Comparison of ENCODE assay signal across 8 cellular contexts in genomic region chr20:47501483-47502270, GRCh38. TPM values are rescaled to one million over a fixed set of nuclear protein-coding genes. Genes with fewer than 3 reads are reported as not detected.
DNase-seq lines count a peak whose midpoint lies in the region; ATAC-seq and TF ChIP-seq lines count a peak whose summit lies in the region.

Gene NCOA3, plus strand, starts transcription at chr20:47501887. Its CDS starts 120,361 bp downstream, at chr20:47622248.

- peak within 1 kb of the TSS; percentile 72 for H2AFZ ChIP-seq in osteoblast (ENCODE audit: low read length)

- 0 to 2% methylated on average over 27 to 48 of the region's 74 CpGs for WGBS in testis, 2 donors

- no peaks in the 10 kb centered on the region for H3K9me3 ChIP-seq in osteoblast (ENCODE audit: low read depth, low read length)
- H3K9me3 ChIP-seq in testis = no peaks in the 10 kb centered on the region

- H3K4me3 Mint-ChIP-seq in HFFc6 (peak within 1 kb of the TSS; percentile 97), glutamatergic neuron (ENCODE audit: unreplicated experiment) (peak within 1 kb of the TSS; percentile 99)
- peak within 1 kb of the TSS; percentile 93 for H3K4me3 Mint-ChIP-seq in activated naive CD4-positive, alpha-beta T cell treated with anti-CD3 and anti-CD28 coated beads, Interleukin-2, amount 50 U/mL, for 24 hours

- H3K27ac Mint-ChIP-seq in HFFc6 (peak within 1 kb of the TSS; percentile 95), glutamatergic neuron (ENCODE audit: unreplicated experiment) (peak within 1 kb of the TSS; percentile 88)
- H3K27ac Mint-ChIP-seq in activated naive CD4-positive, alpha-beta T cell treated with anti-CD3 and anti-CD28 coated beads, Interleukin-2, amount 50 U/mL, for 24 hours = peak within 1 kb of the TSS; percentile 99

- peaks cover 9% of the 10 kb centered on the region for H3K4me1 ChIP-seq in osteoblast (ENCODE audit: insufficient read depth, low read length)
- peaks cover 16% of the 10 kb centered on the region for H3K4me1 ChIP-seq in testis

- H3K79me2 ChIP-seq in osteoblast (ENCODE audit: insufficient read depth, low read length) = peaks cover 43% of the 10 kb centered on the region

- intact Hi-C loops in testis (cut with DNase I; ENCODE audit: low total_unique reads) = no loop called here

- H3K9me3 Mint-ChIP-seq in HFFc6 = no peaks in the 10 kb centered on the region
- H3K9me3 Mint-ChIP-seq in activated naive CD4-positive, alpha-beta T cell treated with anti-CD3 and anti-CD28 coated beads, Interleukin-2, amount 50 U/mL, for 24 hours = no peaks in the 10 kb centered on the region
- no peaks in the 10 kb centered on the region for H3K9me3 Mint-ChIP-seq in glutamatergic neuron (ENCODE audit: unreplicated experiment)

- peaks cover 2% of the 10 kb centered on the region; the same call in 1 of the 2 replicates for H3K27me3 Mint-ChIP-seq in HFFc6 (ENCODE audit: insufficient read depth)
- no peaks in the 10 kb centered on the region for H3K27me3 Mint-ChIP-seq in activated naive CD4-positive, alpha-beta T cell treated with anti-CD3 and anti-CD28 coated beads, Interleukin-2, amount 50 U/mL, for 24 hours
- H3K27me3 Mint-ChIP-seq in glutamatergic neuron (ENCODE audit: unreplicated experiment) = peaks cover 3% of the 10 kb centered on the region

- DNase-seq in HFFc6 (peak; percentile 94), NCI-H1092 treated with DMSO at 0.1 percent for 48 hours (lab: John Stamatoyannopoulos, UW) (peak; percentile 95), glutamatergic neuron (peak; percentile 99), osteoblast (ENCODE audit: insufficient read length, low spot score, missing footprints) (peak; percentile 96), testis (peak; percentile 98)

- H3K36me3 ChIP-seq in osteoblast (ENCODE audit: insufficient read depth, low read length) = no peaks in the 10 kb centered on the region
- no peaks in the 10 kb centered on the region for H3K36me3 ChIP-seq in testis (ENCODE audit: low read depth, missing control alignments)

- TF ChIP-seq CTCF in HFFc6 (IDR thresholded peaks at IDR 0.05) (peak; percentile 77), glutamatergic neuron (IDR thresholded peaks at IDR 0.05; ENCODE audit: partially characterized antibody, unreplicated experiment) (peak; percentile 64), osteoblast (IDR thresholded peaks at IDR 0.05; ENCODE audit: extremely low read depth, low read depth, low read length) (peak; percentile 17), testis (IDR thresholded peaks at IDR 0.05) (peak; percentile 46 to 83 (median 62))

- H3K36me3 Mint-ChIP-seq in HFFc6 (ENCODE audit: low read depth) (peaks cover 6% of the 10 kb centered on the region), glutamatergic neuron (ENCODE audit: unreplicated experiment) (no peaks in the 10 kb centered on the region)
- H3K36me3 Mint-ChIP-seq in activated naive CD4-positive, alpha-beta T cell treated with anti-CD3 and anti-CD28 coated beads, Interleukin-2, amount 50 U/mL, for 24 hours = peaks cover 4% of the 10 kb centered on the region

- peak within 1 kb of the TSS; percentile 91 for H3K4me2 ChIP-seq in osteoblast (ENCODE audit: insufficient read depth, low read length)

- H3K4me1 Mint-ChIP-seq in HFFc6 (ENCODE audit: low read depth) (peaks cover 43% of the 10 kb centered on the region), glutamatergic neuron (ENCODE audit: low read depth, unreplicated experiment) (peaks cover 16% of the 10 kb centered on the region)
- H3K4me1 Mint-ChIP-seq in activated naive CD4-positive, alpha-beta T cell treated with anti-CD3 and anti-CD28 coated beads, Interleukin-2, amount 50 U/mL, for 24 hours = peaks cover 46% of the 10 kb centered on the region

- H3K27ac ChIP-seq in osteoblast (ENCODE audit: low read depth, low read length) = peak within 1 kb of the TSS; percentile 33
- peak within 1 kb of the TSS; percentile 95 for H3K27ac ChIP-seq in testis

- H4K20me1 ChIP-seq in osteoblast (ENCODE audit: insufficient read depth, low read length) = peaks cover 21% of the 10 kb centered on the region

- TF ChIP-seq POLR2A in testis (IDR thresholded peaks at IDR 0.05) = peak; percentile 15

- ATAC-seq in SK-N-SH treated with all-trans-retinoic acid at 6 μM for 48 hours = peak; percentile 96

- peak within 1 kb of the TSS; percentile 99 for H3K4me3 ChIP-seq in GM08714 (ENCODE audit: low read length)
- H3K4me3 ChIP-seq in osteoblast (ENCODE audit: insufficient read depth, low read length) = peak within 1 kb of the TSS; percentile 95
- peak within 1 kb of the TSS; percentile 95 to 98 for H3K4me3 ChIP-seq in testis

- H3K27me3 ChIP-seq in osteoblast (ENCODE audit: insufficient read depth, low read length) = no peaks in the 10 kb centered on the region
- H3K27me3 ChIP-seq in testis = no peaks in the 10 kb centered on the region

TF ChIP-seq in SK-N-SH treated with all-trans-retinoic acid at 6 μM for 48 hours, 23 proteins besides CTCF, POLR2A, EP300 and RAD21 (continues in another document):
- TF ChIP-seq OSR1 (CRISPR knock-in tag; IDR thresholded peaks at IDR 0.05) (no peak), ZC3H10 (CRISPR knock-in tag; IDR thresholded peaks at IDR 0.05) (no peak), ZNF565 (CRISPR knock-in tag; conservative IDR thresholded peaks at IDR 0.05; ENCODE audit: low read depth) (no peak), PATZ1 (CRISPR knock-in tag; IDR thresholded peaks at IDR 0.05; ENCODE audit: borderline replicate concordance) (no peak), GLIS3 (CRISPR knock-in tag; IDR thresholded peaks at IDR 0.05) (peak; percentile 60; the same call in 1 of the 2 replicates), ESRRG (CRISPR knock-in tag; IDR thresholded peaks at IDR 0.05) (no peak), TCF4 (CRISPR knock-in tag; IDR thresholded peaks at IDR 0.05; ENCODE audit: borderline replicate concordance) (no peak), BACH2 (CRISPR knock-in tag; IDR thresholded peaks at IDR 0.05; ENCODE audit: borderline replicate concordance) (no peak), ISL1 (CRISPR knock-in tag; IDR thresholded peaks at IDR 0.05) (no peak), ARNTL (CRISPR knock-in tag; IDR thresholded peaks at IDR 0.05; ENCODE audit: borderline replicate concordance, low read depth) (no peak), RARB (CRISPR knock-in tag; IDR thresholded peaks at IDR 0.05) (no peak), PPARA (CRISPR knock-in tag; IDR thresholded peaks at IDR 0.05; ENCODE audit: borderline replicate concordance) (no peak), CSDC2 (CRISPR knock-in tag; IDR thresholded peaks at IDR 0.05) (no peak)
- TF ChIP-seq, protein P1, sequence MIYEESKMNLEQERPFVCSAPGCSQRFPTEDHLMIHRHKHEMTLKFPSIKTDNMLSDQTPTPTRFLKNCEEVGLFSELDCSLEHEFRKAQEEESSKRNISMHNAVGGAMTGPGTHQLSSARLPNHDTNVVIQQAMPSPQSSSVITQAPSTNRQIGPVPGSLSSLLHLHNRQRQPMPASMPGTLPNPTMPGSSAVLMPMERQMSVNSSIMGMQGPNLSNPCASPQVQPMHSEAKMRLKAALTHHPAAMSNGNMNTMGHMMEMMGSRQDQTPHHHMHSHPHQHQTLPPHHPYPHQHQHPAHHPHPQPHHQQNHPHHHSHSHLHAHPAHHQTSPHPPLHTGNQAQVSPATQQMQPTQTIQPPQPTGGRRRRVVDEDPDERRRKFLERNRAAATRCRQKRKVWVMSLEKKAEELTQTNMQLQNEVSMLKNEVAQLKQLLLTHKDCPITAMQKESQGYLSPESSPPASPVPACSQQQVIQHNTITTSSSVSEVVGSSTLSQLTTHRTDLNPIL (CRISPR knock-in tag; IDR thresholded peaks at IDR 0.05; ENCODE audit: low read depth) = no peak
- TF ChIP-seq, protein P2, sequence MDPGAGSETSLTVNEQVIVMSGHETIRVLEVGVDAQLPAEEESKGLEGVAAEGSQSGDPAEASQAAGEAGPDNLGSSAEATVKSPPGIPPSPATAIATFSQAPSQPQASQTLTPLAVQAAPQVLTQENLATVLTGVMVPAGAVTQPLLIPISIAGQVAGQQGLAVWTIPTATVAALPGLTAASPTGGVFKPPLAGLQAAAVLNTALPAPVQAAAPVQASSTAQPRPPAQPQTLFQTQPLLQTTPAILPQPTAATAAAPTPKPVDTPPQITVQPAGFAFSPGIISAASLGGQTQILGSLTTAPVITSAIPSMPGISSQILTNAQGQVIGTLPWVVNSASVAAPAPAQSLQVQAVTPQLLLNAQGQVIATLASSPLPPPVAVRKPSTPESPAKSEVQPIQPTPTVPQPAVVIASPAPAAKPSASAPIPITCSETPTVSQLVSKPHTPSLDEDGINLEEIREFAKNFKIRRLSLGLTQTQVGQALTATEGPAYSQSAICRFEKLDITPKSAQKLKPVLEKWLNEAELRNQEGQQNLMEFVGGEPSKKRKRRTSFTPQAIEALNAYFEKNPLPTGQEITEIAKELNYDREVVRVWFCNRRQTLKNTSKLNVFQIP (CRISPR knock-in tag; IDR thresholded peaks at IDR 0.05; ENCODE audit: borderline replicate concordance, low read depth) = no peak

RNA-seq across cellular contexts. Expression of gene NCOA3, which starts in this region (rescaled TPM):
- 10 to 100 TPM; 28.6 to 40.9 (median 32.7) TPM for total RNA-seq in HFFc6 (2021; fragmentation: NEBNext Ultra II Directional; extraction: Animal tissue kit (Norgen Biotek cat#: 25700))
- total RNA-seq in glutamatergic neuron (ENCODE audit: unreplicated experiment) (24.6 TPM), osteoblast (41.5 and 44.5 TPM in 2 replicates), testis (10 to 100 TPM; 27.6 to 32.5 TPM)
- 18.1 TPM for polyA plus RNA-seq in testis (ENCODE audit: insufficient read depth, low read depth, low replicate concordance)

Comparison
In these comparisons a context has a peak if more than half of its experiments do, and no peak if none do; other contexts are left out.
1. Peak in every context shown above with its lines: DNase-seq, ATAC-seq, H3K4me3 ChIP-seq and H3K27ac ChIP-seq.
2. CTCF ChIP-seq: peak in every context shown above with its lines; median percentile 77 in HFFc6; 64 in glutamatergic neuron; 62 in testis; 17 in osteoblast.